12 cellular contexts compared by ENCODE assay signal in genomic region chr6:142045380-142046270, GRCh38.
A peak's percentile ranks its signal among the peaks of the same experiment; 100 is the strongest.
DNase-seq lines count a peak whose midpoint lies in the region; ATAC-seq, FAIRE-seq and TF ChIP-seq lines count a peak whose summit lies in the region.
"Had no signal": no experiment of that assay in that cellular context is flagged by ENCODE, and none has a peak within 500 bp of the region (broad histone marks: within the 10 kb centered on the region; RNA-seq: fewer than 3 reads in every experiment).

No MANE protein-coding gene starts in this region.

- H3K27ac ChIP-seq in suprapubic skin = no peak overlapping the region

- no peaks in the 10 kb centered on the region for H3K27me3 ChIP-seq in suprapubic skin

- H3K4me3 ChIP-seq in suprapubic skin = no peak overlapping the region

- TF ChIP-seq POLR2A in suprapubic skin (IDR thresholded peaks at IDR 0.05) = no peak

- no peak for ATAC-seq in GM21619 (IDR thresholded peaks at IDR 0.05; ENCODE audit: unreplicated experiment)

- no peak for FAIRE-seq in HTR-8/SVneo (lab: Jason Lieb, UNC)

- no peaks in the 10 kb centered on the region for H3K36me3 ChIP-seq in suprapubic skin

- peak; percentile 48 for DNase-seq in AG08395 (ENCODE audit: low spot score)
- peak; percentile 12 for DNase-seq in HTR-8/SVneo (ENCODE audit: insufficient read length, low spot score)
- peak; percentile 19 for DNase-seq in astrocyte of the hippocampus (ENCODE audit: low read depth, low spot score)
- DNase-seq in left kidney (ENCODE audit: low read depth, low spot score) = peak; percentile 82
- no peak for DNase-seq in suprapubic skin (ENCODE audit: low spot score in 2 of 2)
- DNase-seq in NCI-H2029 (lab: John Stamatoyannopoulos, UW) = no peak
- no peak for DNase-seq in activated T-cell treated with anti-CD3 and anti-CD28 coated beads, Interleukin-2, amount 50 U/mL, for 48 hours
- DNase-seq: activated CD4-positive, alpha-beta T cell treated with anti-CD3 and anti-CD28 coated beads, Interleukin-2, amount 50 U/mL, for 4 hours; anterior cingulate cortex; KBM-7; occipital lobe had no signal

- no peaks in the 10 kb centered on the region for H3K4me1 ChIP-seq in suprapubic skin

- no peaks in the 10 kb centered on the region for H3K9me3 ChIP-seq in suprapubic skin

- WGBS in suprapubic skin = 30% methylated on average over 6 of the region's 6 CpGs

- TF ChIP-seq CTCF in suprapubic skin (IDR thresholded peaks at IDR 0.05) = no peak

- no peak for TF ChIP-seq EP300 in suprapubic skin (IDR thresholded peaks at IDR 0.05)

Comparison
In these comparisons a context has a peak if more than half of its experiments do, and no peak if none do; other contexts are left out.
1. DNase-seq: peak in AG08395 (single experiment), HTR-8/SVneo (single experiment), astrocyte of the hippocampus (single experiment) and left kidney (single experiment); none in suprapubic skin (0 of 2), NCI-H2029 (single experiment) and activated T-cell treated with anti-CD3 and anti-CD28 coated beads, Interleukin-2, amount 50 U/mL, for 48 hours (0 of 2).